ENCODE assay signal across 8 cellular contexts in genomic region chr9:21326526-21327139, GRCh38. TPM values are rescaled to one million over a fixed set of nuclear protein-coding genes. Genes with fewer than 3 reads are reported as not detected.
DNase-seq lines count a peak whose midpoint lies in the region; ATAC-seq, FAIRE-seq and TF ChIP-seq lines count a peak whose summit lies in the region.

No MANE protein-coding gene starts in this region.

- peak overlapping the region; percentile 50 to 78 (median 71) for H3K4me3 Mint-ChIP-seq in brain

- no peaks in the 10 kb centered on the region for H3K27me3 ChIP-seq in BE2C

- peaks cover 27% of the 10 kb centered on the region for H3K36me3 Mint-ChIP-seq in brain

- no peak overlapping the region for H3K4me3 ChIP-seq in BE2C (ENCODE audit: low read depth, low read length)

- no peaks in the 10 kb centered on the region for H3K9me3 ChIP-seq in BE2C

- H3K36me3 ChIP-seq in BE2C: no peaks in the 10 kb centered on the region; the same call in 1 of the 2 replicates

- ATAC-seq in HG02885 (IDR thresholded peaks at IDR 0.05; ENCODE audit: poor library complexity, unreplicated experiment): peak; percentile 87

- H3K27ac Mint-ChIP-seq in brain: peak overlapping the region in 1 of 5 experiments; percentile 33

- H3K4me1 ChIP-seq in BE2C: no peaks in the 10 kb centered on the region; the same call in 1 of the 2 replicates

- TF ChIP-seq CTCF in BE2C (IDR thresholded peaks at IDR 0.05; ENCODE audit: low read depth, low read length): peak; percentile 72
- peak; percentile 75 to 80 for TF ChIP-seq CTCF in brain (conservative IDR thresholded peaks at IDR 0.05)

- FAIRE-seq in GM18507 (lab: Jason Lieb, UNC) (peak; percentile 91), urothelium cell line (lab: Jason Lieb, UNC) (no peak)

- no peak for DNase-seq in BE2C
- no peak for DNase-seq in GM18507 (ENCODE audit: extremely low spot score, insufficient read length, low read depth)
- peak; percentile 65 for DNase-seq in NCI-H2107 treated with DMSO at 0.1 percent for 48 hours (lab: John Stamatoyannopoulos, UW; ENCODE audit: unreplicated experiment)
- DNase-seq in kidney tubule cell (ENCODE audit: low spot score): peak; percentile 61
- peak; percentile 6 for DNase-seq in urothelium cell line (ENCODE audit: low spot score)
- DNase-seq in cortex of kidney (lab: John Stamatoyannopoulos, UW): no peak

- peaks cover 63% of the 10 kb centered on the region for H3K4me1 Mint-ChIP-seq in brain

- H3K9me3 Mint-ChIP-seq in brain: no peaks in the 10 kb centered on the region

- no peaks in the 10 kb centered on the region for H3K27me3 Mint-ChIP-seq in brain

RNA-seq across cellular contexts. Expression of gene KLHL9, which starts 8.6 kb away (rescaled TPM):
- polyA plus RNA-seq in BE2C (2012; ENCODE audit: insufficient read depth, insufficient read length, low read depth): 18.8 TPM
- polyA plus RNA-seq in brain (ENCODE audit: insufficient read depth, low read depth, low replicate concordance): 10.6 TPM

RNA-seq across cellular contexts. Expression of gene IFNA5, which starts 21.5 kb away (rescaled TPM):
- polyA plus RNA-seq in BE2C (2012; ENCODE audit: insufficient read depth, insufficient read length, low read depth): not detected
- polyA plus RNA-seq in brain (ENCODE audit: insufficient read depth, low read depth, low replicate concordance): not detected

RNA-seq across cellular contexts. Expression of gene IFNA6, which starts 24.1 kb away (rescaled TPM):
- not detected for polyA plus RNA-seq in BE2C (2012; ENCODE audit: insufficient read depth, insufficient read length, low read depth)
- polyA plus RNA-seq in brain (ENCODE audit: insufficient read depth, low read depth, low replicate concordance): not detected

RNA-seq across cellular contexts. Expression of gene IFNA13, which starts 41.2 kb away (rescaled TPM):
- polyA plus RNA-seq in BE2C (2012; ENCODE audit: insufficient read depth, insufficient read length, low read depth): not detected
- polyA plus RNA-seq in brain (ENCODE audit: insufficient read depth, low read depth, low replicate concordance): not detected

RNA-seq across cellular contexts. Expression of gene IFNA2, which starts 58.6 kb away (rescaled TPM):
- polyA plus RNA-seq in BE2C (2012; ENCODE audit: insufficient read depth, insufficient read length, low read depth): not detected
- polyA plus RNA-seq in brain (ENCODE audit: insufficient read depth, low read depth, low replicate concordance): not detected

Comparison
In these comparisons a context has a peak if more than half of its experiments do, and no peak if none do; other contexts are left out.
1. DNase-seq: peak in NCI-H2107 treated with DMSO at 0.1 percent for 48 hours (single experiment), kidney tubule cell (single experiment) and urothelium cell line (single experiment); none in BE2C (single experiment), GM18507 (single experiment) and cortex of kidney (single experiment).